Comparison of ENCODE assay signal across 12 cellular contexts in genomic region chr1:3222042-3222692, GRCh38.
A peak's percentile ranks its signal among the peaks of the same experiment; 100 is the strongest.
DNase-seq lines count a peak whose midpoint lies in the region; ATAC-seq and TF ChIP-seq lines count a peak whose summit lies in the region.
"Had no signal": no experiment of that assay in that cellular context is flagged by ENCODE, and none has a peak within 500 bp of the region (broad histone marks: within the 10 kb centered on the region; RNA-seq: fewer than 3 reads in every experiment).

No MANE protein-coding gene starts in this region.

- intact Hi-C loops in Right ventricle myocardium superior (cut with DNase I) (no loop called here), right cardiac atrium (cut with DNase I) (no loop called here)

- no peaks in the 10 kb centered on the region for H3K4me1 ChIP-seq in right cardiac atrium (ENCODE audit: control insufficient read depth, insufficient read depth, low read length)

- H3K27ac ChIP-seq in right cardiac atrium (ENCODE audit: low read length), result no peak overlapping the region

- H3K4me3 ChIP-seq in right cardiac atrium (ENCODE audit: low read length), result no peak overlapping the region

- H3K27ac Mint-ChIP-seq in type B pancreatic cell, result no peak overlapping the region
- H3K27ac Mint-ChIP-seq: activated CD4-positive, alpha-beta T cell treated with anti-CD3 and anti-CD28 coated beads for 36 hours; stimulated activated naive CD8-positive, alpha-beta T cell treated with anti-CD3 and anti-CD28 coated beads, Interleukin-15, amount 100 ng/mL, for 72 hours had no signal

- peak overlapping the region; percentile 35 for H3K4me3 Mint-ChIP-seq in type B pancreatic cell
- H3K4me3 Mint-ChIP-seq: activated CD4-positive, alpha-beta T cell treated with anti-CD3 and anti-CD28 coated beads for 36 hours; stimulated activated naive CD8-positive, alpha-beta T cell treated with anti-CD3 and anti-CD28 coated beads, Interleukin-15, amount 100 ng/mL, for 72 hours had no signal

- H3K27me3 ChIP-seq in right cardiac atrium (ENCODE audit: control insufficient read depth, insufficient read depth), result no peaks in the 10 kb centered on the region

- peak; percentile 16 for ATAC-seq in Right ventricle myocardium superior (ENCODE audit: poor library complexity)
- ATAC-seq in right cardiac atrium, result no peak
- ATAC-seq: activated CD4-positive, alpha-beta T cell treated with anti-CD3 and anti-CD28 coated beads for 36 hours; stimulated activated naive CD8-positive, alpha-beta T cell treated with anti-CD3 and anti-CD28 coated beads, Interleukin-15, amount 100 ng/mL, for 72 hours had no signal

- H3K4me1 Mint-ChIP-seq in type B pancreatic cell (ENCODE audit: unreplicated experiment), result peaks cover 62% of the 10 kb centered on the region
- H3K4me1 Mint-ChIP-seq: activated CD4-positive, alpha-beta T cell treated with anti-CD3 and anti-CD28 coated beads for 36 hours; stimulated activated naive CD8-positive, alpha-beta T cell treated with anti-CD3 and anti-CD28 coated beads, Interleukin-15, amount 100 ng/mL, for 72 hours had no signal

- TF ChIP-seq CTCF in type B pancreatic cell (conservative IDR thresholded peaks at IDR 0.05), result no peak

- H3K9me3 ChIP-seq in right cardiac atrium (ENCODE audit: control insufficient read depth, low read length), result no peaks in the 10 kb centered on the region

- H3K9me3 Mint-ChIP-seq in type B pancreatic cell, result no peaks in the 10 kb centered on the region
- H3K9me3 Mint-ChIP-seq: stimulated activated naive CD8-positive, alpha-beta T cell treated with anti-CD3 and anti-CD28 coated beads, Interleukin-15, amount 100 ng/mL, for 72 hours had no signal

- 49% methylated on average over 16 of the region's 16 CpGs for WGBS in right cardiac atrium

- DNase-seq in Right ventricle myocardium superior (no peak), right cardiac atrium (no peak), UCSD-AML1 (lab: John Stamatoyannopoulos, UW; ENCODE audit: unreplicated experiment) (peak; percentile 85), left kidney (ENCODE audit: low read depth, low spot score) (peak; percentile 69), type B pancreatic cell (ENCODE audit: extremely low spot score, unreplicated experiment) (no peak), LoVo (ENCODE audit: low spot score) (no peak), NCI-H1417 treated with DMSO at 0.1 percent for 48 hours (lab: John Stamatoyannopoulos, UW) (no peak)
- no peak for DNase-seq in activated CD8-positive, alpha-beta memory T cell treated with anti-CD3 and anti-CD28 coated beads, Interleukin-2, amount 50 U/mL, for 4 hours
- DNase-seq: activated CD4-positive, alpha-beta T cell treated with anti-CD3 and anti-CD28 coated beads for 36 hours; activated effector memory CD4-positive, alpha-beta T cell treated with Interleukin-2 at 50 U/mL for 16 hours; stimulated activated CD4-positive, alpha-beta T cell treated with anti-CD3 and anti-CD28 coated beads, Interleukin-2, amount 100 ng/mL, for 24 hours; stimulated activated naive CD8-positive, alpha-beta T cell treated with anti-CD3 and anti-CD28 coated beads, Interleukin-15, amount 100 ng/mL, for 72 hours had no signal

- peaks cover 62% of the 10 kb centered on the region for H3K27me3 Mint-ChIP-seq in type B pancreatic cell
- H3K27me3 Mint-ChIP-seq: activated CD4-positive, alpha-beta T cell treated with anti-CD3 and anti-CD28 coated beads for 36 hours had no signal

- H3K36me3 Mint-ChIP-seq in type B pancreatic cell, result no peaks in the 10 kb centered on the region

Comparison
In these comparisons a context has a peak if more than half of its experiments do, and no peak if none do; other contexts are left out.
1. DNase-seq: peak in UCSD-AML1 (single experiment) and left kidney (single experiment); none in Right ventricle myocardium superior (single experiment), right cardiac atrium (0 of 3), type B pancreatic cell (single experiment), LoVo (single experiment), NCI-H1417 treated with DMSO at 0.1 percent for 48 hours (single experiment) and activated CD8-positive, alpha-beta memory T cell treated with anti-CD3 and anti-CD28 coated beads, Interleukin-2, amount 50 U/mL, for 4 hours (single experiment).